22 cellular contexts compared by ENCODE assay signal in genomic region chrX:30975467-30975866, GRCh38.
"Had no signal": no experiment of that assay in that cellular context is flagged by ENCODE, and none has a peak within 500 bp of the region (broad histone marks: within the 10 kb centered on the region; RNA-seq: fewer than 3 reads in every experiment).

No MANE protein-coding gene starts in this region.

- H3K4me3 ChIP-seq: MG63, SJSA1, SK-N-MC had no signal

- H3K36me3 ChIP-seq: MG63, SJSA1 had no signal

- H3K27ac ChIP-seq: HL-60, SJSA1, SK-N-MC had no signal

- H3K4me1 ChIP-seq: SJSA1 had no signal

- DNase-seq: KBM-7, MG63, NCI-H1092 treated with DMSO at 0.1 percent for 48 hours, NCI-H1436, NCI-H187, NCI-H2029, NCI-H2081 treated with DMSO at 0.1 percent for 48 hours, NCI-H2171, NCI-H226, NCI-H446, NCI-H510A, NCI-H524 treated with DMSO at 0.1 percent for 48 hours, NCI-H69, NCI-H774, Right ventricle myocardium superior, RPMI8226, SIG-M5 had no signal

- FAIRE-seq: HTR-8/SVneo, RCC 7860 had no signal

- H3K27me3 ChIP-seq: MG63, SJSA1 had no signal

- H3K9me3 ChIP-seq: MG63, SJSA1 had no signal
